ENCODE assay signal across 20 cellular contexts in genomic region chr6:5697508-5697907, GRCh38.
"Had no signal": no experiment of that assay in that cellular context is flagged by ENCODE, and none has a peak within 500 bp of the region (broad histone marks: within the 10 kb centered on the region; RNA-seq: fewer than 3 reads in every experiment).

No MANE protein-coding gene starts in this region.

- H2AFZ ChIP-seq: parathyroid adenoma had no signal

- H3K9ac ChIP-seq: parathyroid adenoma had no signal

- ATAC-seq: effector memory CD8-positive, alpha-beta T cell; heart right ventricle; left cardiac atrium; lower lobe of right lung had no signal

- H3K9me3 ChIP-seq: left ventricle myocardium inferior, lower lobe of right lung, prostate gland, sigmoid colon had no signal

- H3K4me3 Mint-ChIP-seq: dendritic cell treated with granulocyte-macrophage colony-stimulating factor and Interleukin-4, amounts not matched to agents 40 ng/mL and 50 ng/mL, for 4 days; effector memory CD8-positive, alpha-beta T cell; nephron had no signal

- H3K36me3 ChIP-seq: heart right ventricle, left ventricle myocardium inferior, lower lobe of right lung, prostate gland, sigmoid colon had no signal

- H3K27me3 Mint-ChIP-seq: dendritic cell treated with granulocyte-macrophage colony-stimulating factor and Interleukin-4, amounts not matched to agents 40 ng/mL and 50 ng/mL, for 4 days; effector memory CD8-positive, alpha-beta T cell had no signal

- H3K4me3 ChIP-seq: heart right ventricle, left ventricle myocardium inferior, lower lobe of right lung, prostate gland, sigmoid colon had no signal

- FAIRE-seq: colon, frontal cortex had no signal

- DNase-seq: effector memory CD8-positive, alpha-beta T cell; erythroblast; heart right ventricle; hypothalamus; islet precursor cell; left cardiac atrium; left ventricle myocardium inferior; lower lobe of right lung; mesenchymal stem cell; midbrain; sigmoid colon; small intestine; stimulated activated CD4-positive, alpha-beta T cell treated with anti-CD3 and anti-CD28 coated beads, Interleukin-12 subunit alpha, Interleukin-12 subunit beta, amount 100 ng/mL, for 4 hours; stimulated activated naive CD4-positive, alpha-beta T cell had no signal

- H3K27ac ChIP-seq: left ventricle myocardium inferior, lower lobe of right lung, parathyroid adenoma, prostate gland, sigmoid colon had no signal

- H3K27me3 ChIP-seq: heart right ventricle, sigmoid colon had no signal

- H3K4me1 ChIP-seq: prostate gland had no signal

- H3K27ac Mint-ChIP-seq: effector memory CD8-positive, alpha-beta T cell; nephron had no signal
